Comparison of ENCODE assay signal across 8 cellular contexts in the genomic region with DNA sequence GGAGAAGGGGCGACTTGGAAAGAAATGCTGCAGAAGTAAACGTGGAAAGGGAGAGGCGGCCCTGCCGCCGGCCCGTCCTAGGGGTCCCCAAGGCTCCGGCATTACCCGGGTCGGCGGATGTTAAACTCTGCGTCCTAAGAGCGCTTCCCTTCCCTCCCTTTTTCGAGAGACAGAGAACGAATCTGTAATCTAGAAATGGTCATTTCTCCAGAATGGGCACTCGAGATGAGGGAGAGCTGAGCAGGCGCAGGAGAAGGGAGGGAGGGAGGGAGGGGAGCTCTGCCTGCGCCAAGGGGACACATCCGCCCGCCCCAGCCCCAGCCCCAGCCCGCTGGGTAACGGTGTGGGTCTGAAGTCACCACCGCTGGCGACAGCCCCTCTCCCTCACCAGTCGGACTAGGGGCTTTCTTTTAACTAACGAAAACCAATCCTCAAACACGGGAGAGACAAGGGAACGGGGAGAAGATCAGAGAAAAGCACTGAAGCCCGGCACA. TPM values are rescaled to one million over a fixed set of nuclear protein-coding genes. Genes with fewer than 3 reads are reported as not detected.
DNase-seq lines count a peak whose midpoint lies in the region; ATAC-seq lines count a peak whose summit lies in the region.

No MANE protein-coding gene starts in this region.

- peak overlapping the region; percentile 100 for H3K4me3 Mint-ChIP-seq in activated T-cell treated with anti-CD3 and anti-CD28 coated beads, Interleukin-2, amount 50 U/mL, for 4 hours

- peaks cover 6% of the 10 kb centered on the region for H3K36me3 Mint-ChIP-seq in activated T-cell treated with anti-CD3 and anti-CD28 coated beads, Interleukin-2, amount 50 U/mL, for 4 hours (ENCODE audit: insufficient read depth)

- no peaks in the 10 kb centered on the region for H3K27me3 Mint-ChIP-seq in activated T-cell treated with anti-CD3 and anti-CD28 coated beads, Interleukin-2, amount 50 U/mL, for 4 hours (ENCODE audit: low read depth)

- DNase-seq in Right ventricle myocardium superior (peak; percentile 54), cardiac septum (ENCODE audit: low spot score) (no peak), head of caudate nucleus (peak in 37 of 42 donors; percentile 15 to 80 (median 53)), putamen (ENCODE audit: low spot score) (peak; percentile 62), iPS-NIHi11 (ENCODE audit: low spot score) (no peak)
- DNase-seq in activated T-cell treated with anti-CD3 and anti-CD28 coated beads, Interleukin-2, amount 50 U/mL, for 4 hours, result no peak
- DNase-seq in stimulated activated CD4-positive, alpha-beta T cell treated with anti-CD3 and anti-CD28 coated beads, Interleukin-4, amount 100 ng/mL, for 1 hour, result no peak

- peaks cover 46% of the 10 kb centered on the region for H3K4me1 Mint-ChIP-seq in activated T-cell treated with anti-CD3 and anti-CD28 coated beads, Interleukin-2, amount 50 U/mL, for 4 hours (ENCODE audit: low read depth)

- intact Hi-C loops in Right ventricle myocardium superior (cut with DNase I), result no loop called here
- intact Hi-C loops in cardiac septum (cut with DNase I), result loop anchor here (2.0 to 10.0 kb wide), 2 partner anchors 35 to 405 kb away; a partner anchor contains a TSS
- intact Hi-C loops in head of caudate nucleus (cut with DNase I), result loop anchor here (5.0 kb wide), 1 partner anchor 127 kb away; a partner anchor contains a TSS

- no peak for ATAC-seq in Right ventricle myocardium superior (ENCODE audit: poor library complexity)
- no peak for ATAC-seq in activated T-cell treated with anti-CD3 and anti-CD28 coated beads, Interleukin-2, amount 50 U/mL, for 4 hours
- no peak for ATAC-seq in HG03045 (IDR thresholded peaks at IDR 0.05; ENCODE audit: unreplicated experiment)

- H3K9me3 Mint-ChIP-seq in activated T-cell treated with anti-CD3 and anti-CD28 coated beads, Interleukin-2, amount 50 U/mL, for 4 hours, result no peaks in the 10 kb centered on the region

RNA-seq across cellular contexts. Expression of a gene that starts 1.7 kb away (rescaled TPM):
- 24.7 TPM for total RNA-seq in Right ventricle myocardium superior
- total RNA-seq in cardiac septum, result 39.5 TPM
- 100 to 1,000 TPM; 140 to 162 (median 150) TPM for total RNA-seq in activated T-cell treated with anti-CD3 and anti-CD28 coated beads, Interleukin-2, amount 50 U/mL, for 4 hours

RNA-seq across cellular contexts. Expression of a gene that starts 2.6 kb away (rescaled TPM):
- total RNA-seq in Right ventricle myocardium superior (7.1 TPM), cardiac septum (10.6 TPM)
- total RNA-seq in activated T-cell treated with anti-CD3 and anti-CD28 coated beads, Interleukin-2, amount 50 U/mL, for 4 hours, result 1 to 10 TPM; 2.0 to 2.7 (median 2.3) TPM

RNA-seq across cellular contexts. Expression of a gene that starts 25.5 kb away (rescaled TPM):
- total RNA-seq in Right ventricle myocardium superior (11.1 TPM), cardiac septum (8.6 TPM)
- total RNA-seq in activated T-cell treated with anti-CD3 and anti-CD28 coated beads, Interleukin-2, amount 50 U/mL, for 4 hours, result 10 to 100 TPM in 1 of 3 donors, 1 to 10 TPM in 2; 6.9 to 10.4 (median 8.6) TPM

RNA-seq across cellular contexts. Expression of a gene that starts 35.1 kb away (rescaled TPM):
- total RNA-seq in Right ventricle myocardium superior, result 70.4 TPM
- total RNA-seq in cardiac septum, result 87.2 TPM
- total RNA-seq in activated T-cell treated with anti-CD3 and anti-CD28 coated beads, Interleukin-2, amount 50 U/mL, for 4 hours, result 100 to 1,000 TPM; 190 to 224 (median 221) TPM

RNA-seq across cellular contexts. Expression of a gene that starts 43.9 kb away (rescaled TPM):
- 10.3 TPM for total RNA-seq in Right ventricle myocardium superior
- total RNA-seq in cardiac septum, result 22.9 TPM
- total RNA-seq in activated T-cell treated with anti-CD3 and anti-CD28 coated beads, Interleukin-2, amount 50 U/mL, for 4 hours, result 100 to 1,000 TPM in 2 of 3 donors, 10 to 100 TPM in 1; 96.7 to 128 (median 108) TPM

Comparison
In these comparisons a context has a peak if more than half of its experiments do, and no peak if none do; other contexts are left out.
1. DNase-seq: peak in Right ventricle myocardium superior (single experiment), head of caudate nucleus (37 of 42) and putamen (single experiment); none in cardiac septum (single experiment), activated T-cell treated with anti-CD3 and anti-CD28 coated beads, Interleukin-2, amount 50 U/mL, for 4 hours (single experiment), iPS-NIHi11 (single experiment) and stimulated activated CD4-positive, alpha-beta T cell treated with anti-CD3 and anti-CD28 coated beads, Interleukin-4, amount 100 ng/mL, for 1 hour (single experiment).